Comparison of ENCODE assay signal across 9 cellular contexts in genomic region chr3:100737334-100737733, GRCh38. TPM values are rescaled to one million over a fixed set of nuclear protein-coding genes. Genes with fewer than 3 reads are reported as not detected.
DNase-seq lines count a peak whose midpoint lies in the region; ATAC-seq and TF ChIP-seq lines count a peak whose summit lies in the region.
"Had no signal": no experiment of that assay in that cellular context is flagged by ENCODE, and none has a peak within 500 bp of the region (broad histone marks: within the 10 kb centered on the region; RNA-seq: fewer than 3 reads in every experiment).

No MANE protein-coding gene starts in this region.

- peaks cover 3% of the 10 kb centered on the region for H3K36me3 ChIP-seq in BJ (ENCODE audit: control insufficient read depth, insufficient read depth, low read length)
- H3K36me3 ChIP-seq in H7 (replicated peaks; ENCODE audit: control insufficient read depth, insufficient read depth, low read length): peaks cover 3% of the 10 kb centered on the region
- peaks cover 0 to 98% of the 10 kb centered on the region in 2 donors for H3K36me3 ChIP-seq in left lung

- CTCF ChIA-PET in BJ (lab: Yijun Ruan, JAX): interaction anchor here (0.5 to 0.7 kb wide), 2 partner anchors 101 to 496 kb away, joined by 3 read pairs; no protein-coding TSS in a partner anchor

- H3K27me3 ChIP-seq in BJ (ENCODE audit: control insufficient read depth, insufficient read depth, low read length) (no peaks in the 10 kb centered on the region), H7 (ENCODE audit: control insufficient read depth, insufficient read depth, low read length) (no peaks in the 10 kb centered on the region), left lung (no peaks in the 10 kb centered on the region)

- H3K9me3 Mint-ChIP-seq in activated T-helper 2 cell treated with anti-CD3 and anti-CD28 coated beads, Interferon-gamma antibody, Interleukin-2, Interleukin-4, amounts not matched to agents 10 μg/mL and 5 μg/mL and 100 μg/mL, durations not matched to agents 14 hours and 24 hours and 36 hours: no peaks in the 10 kb centered on the region
- H3K9me3 Mint-ChIP-seq: activated B cell treated with CpG ODN at 0.5 μM for 24 hours had no signal

- ATAC-seq in left lung: peak; percentile 79
- no peak for ATAC-seq in GM18909 (IDR thresholded peaks at IDR 0.05; ENCODE audit: poor library complexity, unreplicated experiment)

- DNase-seq in BJ (ENCODE audit: low read depth): no peak
- peak; percentile 7 for DNase-seq in H7
- DNase-seq in activated T-helper 2 cell treated with anti-CD3 and anti-CD28 coated beads, Interferon-gamma antibody, Interleukin-2, Interleukin-4, amounts not matched to agents 10 μg/mL and 5 μg/mL and 100 μg/mL, durations not matched to agents 14 hours and 24 hours and 36 hours (ENCODE audit: low spot score): no peak
- no peak for DNase-seq in left lung
- DNase-seq in NCI-H345 treated with DMSO at 0.1 percent for 48 hours (lab: John Stamatoyannopoulos, UW; ENCODE audit: unreplicated experiment): no peak
- DNase-seq in anterior cingulate cortex (lab: John Stamatoyannopoulos, UW): no peak
- no peak for DNase-seq in effector CD4-positive, alpha-beta T cell
- DNase-seq: activated B cell treated with CpG ODN at 0.5 μM for 24 hours had no signal

- H3K4me3 Mint-ChIP-seq in activated T-helper 2 cell treated with anti-CD3 and anti-CD28 coated beads, Interferon-gamma antibody, Interleukin-2, Interleukin-4, amounts not matched to agents 10 μg/mL and 5 μg/mL and 100 μg/mL, durations not matched to agents 14 hours and 24 hours and 36 hours (ENCODE audit: low read depth): no peak overlapping the region
- H3K4me3 Mint-ChIP-seq: activated B cell treated with CpG ODN at 0.5 μM for 24 hours had no signal

- peak; percentile 38 for TF ChIP-seq CTCF in BJ (IDR thresholded peaks at IDR 0.05; ENCODE audit: insufficient read depth, low read depth, low read length)
- peak in 1 of 2 donors; percentile 17 for TF ChIP-seq CTCF in left lung (IDR thresholded peaks at IDR 0.05)

- no peaks in the 10 kb centered on the region for H3K4me1 ChIP-seq in left lung

- H3K27ac ChIP-seq in left lung: no peak overlapping the region

- H3K36me3 Mint-ChIP-seq in activated T-helper 2 cell treated with anti-CD3 and anti-CD28 coated beads, Interferon-gamma antibody, Interleukin-2, Interleukin-4, amounts not matched to agents 10 μg/mL and 5 μg/mL and 100 μg/mL, durations not matched to agents 14 hours and 24 hours and 36 hours (ENCODE audit: low read depth): peaks cover 76% of the 10 kb centered on the region

- H3K9me3 ChIP-seq in left lung: no peaks in the 10 kb centered on the region

- peaks cover 41% of the 10 kb centered on the region for H3K4me1 Mint-ChIP-seq in activated T-helper 2 cell treated with anti-CD3 and anti-CD28 coated beads, Interferon-gamma antibody, Interleukin-2, Interleukin-4, amounts not matched to agents 10 μg/mL and 5 μg/mL and 100 μg/mL, durations not matched to agents 14 hours and 24 hours and 36 hours (ENCODE audit: low read depth)
- H3K4me1 Mint-ChIP-seq: activated B cell treated with CpG ODN at 0.5 μM for 24 hours had no signal

- H3K27ac Mint-ChIP-seq in activated T-helper 2 cell treated with anti-CD3 and anti-CD28 coated beads, Interferon-gamma antibody, Interleukin-2, Interleukin-4, amounts not matched to agents 10 μg/mL and 5 μg/mL and 100 μg/mL, durations not matched to agents 14 hours and 24 hours and 36 hours: peak overlapping the region; percentile 33
- H3K27ac Mint-ChIP-seq: activated B cell treated with CpG ODN at 0.5 μM for 24 hours had no signal

- no peak overlapping the region for H3K4me3 ChIP-seq in BJ (ENCODE audit: low read depth, low read length)
- no peak overlapping the region for H3K4me3 ChIP-seq in H7 (ENCODE audit: insufficient read depth, low read depth, low read length)
- H3K4me3 ChIP-seq in left lung: no peak overlapping the region

- H3K27me3 Mint-ChIP-seq in activated T-helper 2 cell treated with anti-CD3 and anti-CD28 coated beads, Interferon-gamma antibody, Interleukin-2, Interleukin-4, amounts not matched to agents 10 μg/mL and 5 μg/mL and 100 μg/mL, durations not matched to agents 14 hours and 24 hours and 36 hours (ENCODE audit: low read depth): no peaks in the 10 kb centered on the region
- H3K27me3 Mint-ChIP-seq: activated B cell treated with CpG ODN at 0.5 μM for 24 hours had no signal

- POLR2A ChIA-PET in BJ (lab: Charles Lee): no interaction called here

- intact Hi-C loops in activated T-helper 2 cell treated with anti-CD3 and anti-CD28 coated beads, Interferon-gamma antibody, Interleukin-2, Interleukin-4, amounts not matched to agents 10 μg/mL and 5 μg/mL and 100 μg/mL, durations not matched to agents 14 hours and 24 hours and 36 hours (cut with micrococcal nuclease): loop anchor here (2.0 to 10.0 kb wide), 3 partner anchors 60 to 645 kb away; no protein-coding TSS in a partner anchor
- intact Hi-C loops in left lung (cut with DNase I): no loop called here

RNA-seq across cellular contexts. Expression of gene TFG, which starts 28.0 kb away (rescaled TPM):
- polyA plus RNA-seq in BJ (2011; rRNA removed): 70.3 and 97.7 TPM in 2 replicates
- 41.3 and 48.6 TPM in 2 replicates for polyA minus RNA-seq in BJ (2011; rRNA and poly(A)+ RNA removed)
- total RNA-seq in H7 (2014; rRNA removed; shearing (Covaris generic)): 66.4 and 70.9 TPM in 2 replicates
- 79.3 and 81.2 TPM in 2 replicates for total RNA-seq in activated T-helper 2 cell treated with anti-CD3 and anti-CD28 coated beads, Interferon-gamma antibody, Interleukin-2, Interleukin-4, amounts not matched to agents 10 μg/mL and 5 μg/mL and 100 μg/mL, durations not matched to agents 14 hours and 24 hours and 36 hours
- 10 to 100 TPM; 81.8 to 84.2 TPM for total RNA-seq in left lung
